8 cellular contexts compared by ENCODE assay signal in genomic region chr9:93566408-93567270, GRCh38. TPM values are rescaled to one million over a fixed set of nuclear protein-coding genes. Genes with fewer than 3 reads are reported as not detected.
A peak's percentile ranks its signal among the peaks of the same experiment; 100 is the strongest.
DNase-seq lines count a peak whose midpoint lies in the region; ATAC-seq and TF ChIP-seq lines count a peak whose summit lies in the region.

No MANE protein-coding gene starts in this region.

- peak overlapping the region; percentile 92 for H3K27ac Mint-ChIP-seq in activated naive CD8-positive, alpha-beta T cell treated with anti-CD3 and anti-CD28 coated beads, Interleukin-2, amount 50 U/mL, for 24 hours
- H3K27ac Mint-ChIP-seq in type B pancreatic cell, result peak overlapping the region; percentile 85

- no peaks in the 10 kb centered on the region for H3K27me3 ChIP-seq in cardiac muscle cell
- H3K27me3 ChIP-seq in trophoblast cell (ENCODE audit: insufficient read depth, low read length), result no peaks in the 10 kb centered on the region

- peak overlapping the region; percentile 89 for H3K9ac ChIP-seq in trophoblast cell (ENCODE audit: low read length)

- peak overlapping the region; percentile 43 for H2AFZ ChIP-seq in trophoblast cell (ENCODE audit: insufficient read depth, low read length, poor library complexity)

- peaks cover 26% of the 10 kb centered on the region for H3K4me1 Mint-ChIP-seq in activated naive CD8-positive, alpha-beta T cell treated with anti-CD3 and anti-CD28 coated beads, Interleukin-2, amount 50 U/mL, for 24 hours
- H3K4me1 Mint-ChIP-seq in type B pancreatic cell (ENCODE audit: unreplicated experiment), result peaks cover 4% of the 10 kb centered on the region

- no CpG with 5 or more reads among the region's 69 CpGs for WGBS in trophoblast cell (ENCODE audit: extremely low coverage, insufficient coverage, insufficient read length)

- peak overlapping the region; percentile 93 for H4K8ac ChIP-seq in trophoblast cell (ENCODE audit: low read depth, low read length)

- peak overlapping the region; percentile 77 for H3K18ac ChIP-seq in trophoblast cell (ENCODE audit: low read length)

- peak; percentile 92 for ATAC-seq in HG02642 (IDR thresholded peaks at IDR 0.05; ENCODE audit: poor library complexity, unreplicated experiment)
- peak; percentile 94 for ATAC-seq in activated naive CD8-positive, alpha-beta T cell treated with anti-CD3 and anti-CD28 coated beads, Interleukin-2, amount 50 U/mL, for 24 hours

- peaks cover 6% of the 10 kb centered on the region for H3K79me1 ChIP-seq in trophoblast cell (ENCODE audit: low read length)

- TF ChIP-seq CTCF in GM12865 (IDR thresholded peaks at IDR 0.05; ENCODE audit: insufficient read depth, low read depth, low read length, missing control alignments), result peak; percentile 93
- peak; percentile 91 for TF ChIP-seq CTCF in cardiac muscle cell (IDR thresholded peaks at IDR 0.05; ENCODE audit: low read depth, low read length)
- TF ChIP-seq CTCF in type B pancreatic cell (conservative IDR thresholded peaks at IDR 0.05), result peak; percentile 99

- H3K27ac ChIP-seq in cardiac muscle cell, result peak overlapping the region; percentile 94
- H3K27ac ChIP-seq in trophoblast cell (ENCODE audit: low read depth, low read length), result peak overlapping the region; percentile 48

- H3K4me3 Mint-ChIP-seq in activated naive CD8-positive, alpha-beta T cell treated with anti-CD3 and anti-CD28 coated beads, Interleukin-2, amount 50 U/mL, for 24 hours, result peak overlapping the region; percentile 86
- peak overlapping the region; percentile 83 for H3K4me3 Mint-ChIP-seq in type B pancreatic cell

- peaks cover 3% of the 10 kb centered on the region for H3K79me2 ChIP-seq in trophoblast cell (ENCODE audit: control insufficient read depth, insufficient read depth, low read length, poor library complexity)

- no peak overlapping the region for H2BK12ac ChIP-seq in trophoblast cell (ENCODE audit: low read length)

- H4K91ac ChIP-seq in trophoblast cell (ENCODE audit: low read depth, low read length), result peak overlapping the region; percentile 90

- H3K27me3 Mint-ChIP-seq in activated naive CD8-positive, alpha-beta T cell treated with anti-CD3 and anti-CD28 coated beads, Interleukin-2, amount 50 U/mL, for 24 hours, result no peaks in the 10 kb centered on the region
- H3K27me3 Mint-ChIP-seq in type B pancreatic cell, result no peaks in the 10 kb centered on the region

- H3K4me3 ChIP-seq in GM12865 (ENCODE audit: low read depth, low read length), result peak overlapping the region; percentile 74
- peak overlapping the region; percentile 22 for H3K4me3 ChIP-seq in cardiac muscle cell
- peak overlapping the region; percentile 58 for H3K4me3 ChIP-seq in trophoblast cell (ENCODE audit: low read depth, low read length)

- peak overlapping the region; percentile 66 for H3K4ac ChIP-seq in trophoblast cell (ENCODE audit: low read depth, low read length)

- H3K4me1 ChIP-seq in cardiac muscle cell (ENCODE audit: low read depth), result peaks cover 8% of the 10 kb centered on the region
- H3K4me1 ChIP-seq in trophoblast cell (ENCODE audit: control insufficient read depth in 1 of 2, insufficient read depth in 2 of 2, low read length in 2 of 2), result peaks cover 6 to 7% of the 10 kb centered on the region in 2 experiments

- DNase-seq in GM12865 (ENCODE audit: low read depth) (peak; percentile 98), NCI-H1105 (lab: John Stamatoyannopoulos, UW) (peak; percentile 94), SKM-1 treated with dmso at 0.1 percent for 144 hours (lab: John Stamatoyannopoulos, UW; ENCODE audit: unreplicated experiment) (peak; percentile 88), cardiac muscle cell (ENCODE audit: low read depth in 1 of 2, low spot score in 1 of 2) (peak; percentile 98), trophoblast cell (peak; percentile 98 to 99), type B pancreatic cell (ENCODE audit: extremely low spot score, unreplicated experiment) (peak; percentile 100)
- DNase-seq in activated naive CD8-positive, alpha-beta T cell treated with anti-CD3 and anti-CD28 coated beads, Interleukin-2, amount 50 U/mL, for 24 hours, result peak; percentile 100

- H3K23ac ChIP-seq in trophoblast cell (ENCODE audit: low read length), result no peak overlapping the region

- peak overlapping the region; percentile 67 for H3K4me2 ChIP-seq in trophoblast cell (ENCODE audit: low read length)

- H4K12ac ChIP-seq in trophoblast cell (ENCODE audit: low read depth, low read length), result peak overlapping the region; percentile 90

- peak overlapping the region; percentile 68 for H2BK5ac ChIP-seq in trophoblast cell (ENCODE audit: low read depth, low read length, poor library complexity)

- peaks cover 5% of the 10 kb centered on the region for H3K9me3 Mint-ChIP-seq in activated naive CD8-positive, alpha-beta T cell treated with anti-CD3 and anti-CD28 coated beads, Interleukin-2, amount 50 U/mL, for 24 hours
- H3K9me3 Mint-ChIP-seq in type B pancreatic cell, result peaks cover 3% of the 10 kb centered on the region

- peak overlapping the region; percentile 88 for H3K14ac ChIP-seq in trophoblast cell (ENCODE audit: low read length)

- H3K36me3 ChIP-seq in cardiac muscle cell (peaks cover 18% of the 10 kb centered on the region), trophoblast cell (ENCODE audit: control insufficient read depth in 1 of 2, insufficient read depth in 2 of 2, low read length in 2 of 2) (peaks cover 16 to 23% of the 10 kb centered on the region in 2 experiments)

- H2BK120ac ChIP-seq in trophoblast cell (ENCODE audit: insufficient read depth, low read length, poor library complexity), result peak overlapping the region; percentile 13

- H3K9me3 ChIP-seq in cardiac muscle cell (ENCODE audit: low read depth) (no peaks in the 10 kb centered on the region), trophoblast cell (ENCODE audit: insufficient read depth, low read depth, low read length) (no peaks in the 10 kb centered on the region)

- peaks cover 36% of the 10 kb centered on the region for H3K36me3 Mint-ChIP-seq in activated naive CD8-positive, alpha-beta T cell treated with anti-CD3 and anti-CD28 coated beads, Interleukin-2, amount 50 U/mL, for 24 hours (ENCODE audit: low read depth)
- peaks cover 21% of the 10 kb centered on the region for H3K36me3 Mint-ChIP-seq in type B pancreatic cell

- peak overlapping the region; percentile 78 for H2AK5ac ChIP-seq in trophoblast cell (ENCODE audit: low read length)

RNA-seq across cellular contexts. Expression of gene PHF2, which starts 9.7 kb away (rescaled TPM):
- total RNA-seq in cardiac muscle cell (24.1 and 33.7 TPM in 2 replicates), type B pancreatic cell (ENCODE audit: low replicate concordance) (28.1 and 34.7 TPM in 2 replicates)
- 14.1 and 20.8 TPM in 2 replicates for polyA plus RNA-seq in cardiac muscle cell
- 12.6 and 12.7 TPM in 2 replicates for polyA plus RNA-seq in trophoblast cell (2013)

Comparison
In these comparisons a context has a peak if more than half of its experiments do, and no peak if none do; other contexts are left out.
1. Peak in every context shown above with its lines: DNase-seq, ATAC-seq, H3K4me3 ChIP-seq and H3K27ac ChIP-seq.
2. H3K4me3 ChIP-seq: peak in every context shown above with its lines; median percentile 74 in GM12865; 58 in trophoblast cell; 22 in cardiac muscle cell.